1 cellular context compared by ENCODE assay signal in the genomic region with DNA sequence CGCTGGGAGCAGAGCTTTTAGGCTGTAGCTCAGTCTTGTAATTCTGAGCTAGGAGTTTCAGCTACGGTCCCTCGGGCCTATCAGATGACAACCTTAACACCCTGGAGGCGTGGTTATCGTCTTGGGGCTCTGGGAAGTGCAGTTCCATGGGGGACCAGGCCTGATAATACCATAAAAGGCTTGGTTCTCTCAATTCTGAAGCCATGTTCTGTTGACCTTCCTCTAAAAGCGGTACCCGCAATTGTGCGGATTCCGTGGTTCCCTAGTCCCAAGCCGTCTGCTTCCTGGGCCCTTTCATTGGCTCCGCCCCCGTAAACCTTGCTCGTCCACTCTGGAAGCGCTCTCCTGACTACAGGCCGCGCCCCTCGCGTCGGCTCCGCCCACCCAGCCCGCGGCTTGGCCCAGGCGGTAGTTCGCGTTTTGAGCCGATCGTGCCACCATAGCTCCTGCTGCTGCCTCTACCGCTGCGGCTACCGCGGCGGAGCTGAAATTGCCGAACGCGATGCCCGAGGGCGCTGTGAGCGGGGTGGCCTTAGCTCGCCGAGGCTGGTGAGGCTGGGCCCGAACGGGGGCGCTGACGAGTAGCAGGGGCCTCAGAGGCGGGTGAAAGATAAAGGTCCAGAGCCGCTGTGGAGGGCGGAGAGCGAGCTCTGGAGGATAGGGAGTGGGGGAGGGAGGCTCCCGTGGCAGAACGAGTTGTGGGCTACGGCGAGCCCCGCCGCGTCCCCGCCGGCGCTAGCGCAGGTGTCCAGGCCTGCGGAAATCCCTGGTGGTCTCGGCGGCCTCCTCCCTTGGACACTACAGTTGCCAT.
TF ChIP-seq lines count a peak whose summit lies in the region.

A gene with protein sequence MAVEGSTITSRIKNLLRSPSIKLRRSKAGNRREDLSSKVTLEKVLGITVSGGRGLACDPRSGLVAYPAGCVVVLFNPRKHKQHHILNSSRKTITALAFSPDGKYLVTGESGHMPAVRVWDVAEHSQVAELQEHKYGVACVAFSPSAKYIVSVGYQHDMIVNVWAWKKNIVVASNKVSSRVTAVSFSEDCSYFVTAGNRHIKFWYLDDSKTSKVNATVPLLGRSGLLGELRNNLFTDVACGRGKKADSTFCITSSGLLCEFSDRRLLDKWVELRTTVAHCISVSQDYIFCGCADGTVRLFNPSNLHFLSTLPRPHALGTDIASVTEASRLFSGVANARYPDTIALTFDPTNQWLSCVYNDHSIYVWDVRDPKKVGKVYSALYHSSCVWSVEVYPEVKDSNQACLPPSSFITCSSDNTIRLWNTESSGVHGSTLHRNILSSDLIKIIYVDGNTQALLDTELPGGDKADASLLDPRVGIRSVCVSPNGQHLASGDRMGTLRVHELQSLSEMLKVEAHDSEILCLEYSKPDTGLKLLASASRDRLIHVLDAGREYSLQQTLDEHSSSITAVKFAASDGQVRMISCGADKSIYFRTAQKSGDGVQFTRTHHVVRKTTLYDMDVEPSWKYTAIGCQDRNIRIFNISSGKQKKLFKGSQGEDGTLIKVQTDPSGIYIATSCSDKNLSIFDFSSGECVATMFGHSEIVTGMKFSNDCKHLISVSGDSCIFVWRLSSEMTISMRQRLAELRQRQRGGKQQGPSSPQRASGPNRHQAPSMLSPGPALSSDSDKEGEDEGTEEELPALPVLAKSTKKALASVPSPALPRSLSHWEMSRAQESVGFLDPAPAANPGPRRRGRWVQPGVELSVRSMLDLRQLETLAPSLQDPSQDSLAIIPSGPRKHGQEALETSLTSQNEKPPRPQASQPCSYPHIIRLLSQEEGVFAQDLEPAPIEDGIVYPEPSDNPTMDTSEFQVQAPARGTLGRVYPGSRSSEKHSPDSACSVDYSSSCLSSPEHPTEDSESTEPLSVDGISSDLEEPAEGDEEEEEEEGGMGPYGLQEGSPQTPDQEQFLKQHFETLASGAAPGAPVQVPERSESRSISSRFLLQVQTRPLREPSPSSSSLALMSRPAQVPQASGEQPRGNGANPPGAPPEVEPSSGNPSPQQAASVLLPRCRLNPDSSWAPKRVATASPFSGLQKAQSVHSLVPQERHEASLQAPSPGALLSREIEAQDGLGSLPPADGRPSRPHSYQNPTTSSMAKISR (N-terminal part only) (plus strand): TSS at position 423 of the 811 bp plus-strand sequence. CDS start 792 bp downstream, outside the sequence.

TF ChIP-seq in HepG2, 621 proteins besides CTCF, POLR2A, EP300 and RAD21 (continued from another document and continues in another):
- TF ChIP-seq STAT5B (CRISPR knock-in tag; IDR thresholded peaks at IDR 0.05) (no peak), KAT7 (CRISPR knock-in tag; IDR thresholded peaks at IDR 0.05; ENCODE audit: borderline replicate concordance) (no peak; the same call in 1 of the 2 replicates), STAG1 (CRISPR knock-in tag; IDR thresholded peaks at IDR 0.05) (peak; percentile 77), ZBTB20 (CRISPR knock-in tag; IDR thresholded peaks at IDR 0.05; ENCODE audit: borderline replicate concordance, low read depth) (peak; percentile 91; the same call in 1 of the 2 replicates), SMARCC2 (IDR thresholded peaks at IDR 0.05) (no peak), NCOA5 (CRISPR knock-in tag; IDR thresholded peaks at IDR 0.05) (no peak), PHF8 (CRISPR knock-in tag; IDR thresholded peaks at IDR 0.05) (peak; percentile 77), ZNF841 (CRISPR knock-in tag; IDR thresholded peaks at IDR 0.05; ENCODE audit: borderline replicate concordance) (no peak), ZNF350 (CRISPR knock-in tag; IDR thresholded peaks at IDR 0.05; ENCODE audit: borderline replicate concordance, low read depth) (peak; percentile 97), ADNP (CRISPR knock-in tag; IDR thresholded peaks at IDR 0.05) (no peak), ETV6 (CRISPR knock-in tag; conservative IDR thresholded peaks at IDR 0.05) (no peak), MAFK (conservative IDR thresholded peaks at IDR 0.05 in 1 of 2, IDR thresholded peaks at IDR 0.05 in 1 of 2; ENCODE audit: low read length in 2 of 2) (no peak), CBX1 (IDR thresholded peaks at IDR 0.05; ENCODE audit: low read depth) (peak; percentile 98), SP1 (IDR thresholded peaks at IDR 0.05) (0 out of 2 replicates have a peak, but pooled peaks have one; percentile 55), SP1 (CRISPR knock-in tag; IDR thresholded peaks at IDR 0.05) (peak; percentile 97), KDM2A (CRISPR knock-in tag; IDR thresholded peaks at IDR 0.05; ENCODE audit: borderline replicate concordance, low read depth) (peak; percentile 99), SUZ12 (IDR thresholded peaks at IDR 0.05; ENCODE audit: low read depth, low read length) (no peak), ZNF569 (CRISPR knock-in tag; IDR thresholded peaks at IDR 0.05; ENCODE audit: borderline replicate concordance) (0 out of 2 replicates have a peak, but pooled peaks have one; percentile 34), XRCC5 (optimal IDR thresholded peaks at IDR 0.05; ENCODE audit: low read length) (peak; percentile 97), EHMT2 (IDR thresholded peaks at IDR 0.05; ENCODE audit: borderline replicate concordance, low read depth, low read length) (no peak), TRIM24 (CRISPR knock-in tag; IDR thresholded peaks at IDR 0.05) (no peak), HES4 (CRISPR knock-in tag; IDR thresholded peaks at IDR 0.05; ENCODE audit: borderline replicate concordance) (peak; percentile 14; the same call in 1 of the 2 replicates), ZNF607 (CRISPR knock-in tag; IDR thresholded peaks at IDR 0.05; ENCODE audit: borderline replicate concordance) (peak; percentile 94; the same call in 1 of the 2 replicates), TSC22D2 (CRISPR knock-in tag; IDR thresholded peaks at IDR 0.05; ENCODE audit: borderline replicate concordance) (peak; percentile 89; the same call in 1 of the 2 replicates), MXI1 (IDR thresholded peaks at IDR 0.05; ENCODE audit: borderline replicate concordance, low read depth, low read length) (peak; percentile 75; the same call in 2 of the 3 replicates), HMG20A (CRISPR knock-in tag; IDR thresholded peaks at IDR 0.05; ENCODE audit: borderline replicate concordance) (no peak; the same call in 1 of the 2 replicates), NFE2L1 (CRISPR knock-in tag; IDR thresholded peaks at IDR 0.05; ENCODE audit: borderline replicate concordance) (no peak), MZF1 (CRISPR knock-in tag; IDR thresholded peaks at IDR 0.05; ENCODE audit: borderline replicate concordance) (peak; percentile 95; the same call in 1 of the 2 replicates), FOXP1 (IDR thresholded peaks at IDR 0.05) (no peak), FOXP1 (CRISPR knock-in tag; IDR thresholded peaks at IDR 0.05) (no peak), CENPT (CRISPR knock-in tag; IDR thresholded peaks at IDR 0.05; ENCODE audit: low read depth) (no peak), ZNF230 (CRISPR knock-in tag; IDR thresholded peaks at IDR 0.05) (peak; percentile 56; the same call in 1 of the 2 replicates), ZNF564 (CRISPR knock-in tag; IDR thresholded peaks at IDR 0.05) (no peak), ZNF878 (CRISPR knock-in tag; IDR thresholded peaks at IDR 0.05) (0 out of 2 replicates have a peak, but pooled peaks have one; percentile 69), TAF15 (IDR thresholded peaks at IDR 0.05; ENCODE audit: low read depth, low read length, poor library complexity, severe bottlenecking) (no peak), ZNF572 (CRISPR knock-in tag; IDR thresholded peaks at IDR 0.05) (peak; percentile 85; the same call in 1 of the 2 replicates), THAP11 (CRISPR knock-in tag; IDR thresholded peaks at IDR 0.05) (peak; percentile 89)
- TF ChIP-seq, protein P1, sequence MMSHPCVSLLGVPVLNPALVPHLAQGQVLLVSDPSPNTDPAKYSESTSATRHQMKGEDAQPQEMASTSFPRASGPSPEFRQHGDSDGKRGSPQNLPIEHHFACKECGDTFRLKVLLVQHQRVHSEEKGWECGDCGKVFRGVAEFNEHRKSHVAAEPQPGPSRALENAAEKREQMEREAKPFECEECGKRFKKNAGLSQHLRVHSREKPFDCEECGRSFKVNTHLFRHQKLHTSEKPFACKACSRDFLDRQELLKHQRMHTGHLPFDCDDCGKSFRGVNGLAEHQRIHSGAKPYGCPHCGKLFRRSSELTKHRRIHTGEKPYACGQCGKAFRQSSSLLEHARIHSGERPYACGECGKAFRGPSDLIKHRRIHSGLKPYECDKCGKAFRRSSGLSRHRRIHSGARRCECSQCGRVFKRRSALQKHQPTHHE (CRISPR knock-in tag; IDR thresholded peaks at IDR 0.05; ENCODE audit: borderline replicate concordance) = peak; percentile 87; the same call in 1 of the 2 replicates
- TF ChIP-seq, protein P2, sequence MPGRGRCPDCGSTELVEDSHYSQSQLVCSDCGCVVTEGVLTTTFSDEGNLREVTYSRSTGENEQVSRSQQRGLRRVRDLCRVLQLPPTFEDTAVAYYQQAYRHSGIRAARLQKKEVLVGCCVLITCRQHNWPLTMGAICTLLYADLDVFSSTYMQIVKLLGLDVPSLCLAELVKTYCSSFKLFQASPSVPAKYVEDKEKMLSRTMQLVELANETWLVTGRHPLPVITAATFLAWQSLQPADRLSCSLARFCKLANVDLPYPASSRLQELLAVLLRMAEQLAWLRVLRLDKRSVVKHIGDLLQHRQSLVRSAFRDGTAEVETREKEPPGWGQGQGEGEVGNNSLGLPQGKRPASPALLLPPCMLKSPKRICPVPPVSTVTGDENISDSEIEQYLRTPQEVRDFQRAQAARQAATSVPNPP (CRISPR knock-in tag; IDR thresholded peaks at IDR 0.05) = peak; percentile 97
- TF ChIP-seq, protein P3, sequence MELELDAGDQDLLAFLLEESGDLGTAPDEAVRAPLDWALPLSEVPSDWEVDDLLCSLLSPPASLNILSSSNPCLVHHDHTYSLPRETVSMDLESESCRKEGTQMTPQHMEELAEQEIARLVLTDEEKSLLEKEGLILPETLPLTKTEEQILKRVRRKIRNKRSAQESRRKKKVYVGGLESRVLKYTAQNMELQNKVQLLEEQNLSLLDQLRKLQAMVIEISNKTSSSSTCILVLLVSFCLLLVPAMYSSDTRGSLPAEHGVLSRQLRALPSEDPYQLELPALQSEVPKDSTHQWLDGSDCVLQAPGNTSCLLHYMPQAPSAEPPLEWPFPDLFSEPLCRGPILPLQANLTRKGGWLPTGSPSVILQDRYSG (CRISPR knock-in tag; IDR thresholded peaks at IDR 0.05) = peak; percentile 57; the same call in 1 of the 2 replicates
- TF ChIP-seq, protein P4, sequence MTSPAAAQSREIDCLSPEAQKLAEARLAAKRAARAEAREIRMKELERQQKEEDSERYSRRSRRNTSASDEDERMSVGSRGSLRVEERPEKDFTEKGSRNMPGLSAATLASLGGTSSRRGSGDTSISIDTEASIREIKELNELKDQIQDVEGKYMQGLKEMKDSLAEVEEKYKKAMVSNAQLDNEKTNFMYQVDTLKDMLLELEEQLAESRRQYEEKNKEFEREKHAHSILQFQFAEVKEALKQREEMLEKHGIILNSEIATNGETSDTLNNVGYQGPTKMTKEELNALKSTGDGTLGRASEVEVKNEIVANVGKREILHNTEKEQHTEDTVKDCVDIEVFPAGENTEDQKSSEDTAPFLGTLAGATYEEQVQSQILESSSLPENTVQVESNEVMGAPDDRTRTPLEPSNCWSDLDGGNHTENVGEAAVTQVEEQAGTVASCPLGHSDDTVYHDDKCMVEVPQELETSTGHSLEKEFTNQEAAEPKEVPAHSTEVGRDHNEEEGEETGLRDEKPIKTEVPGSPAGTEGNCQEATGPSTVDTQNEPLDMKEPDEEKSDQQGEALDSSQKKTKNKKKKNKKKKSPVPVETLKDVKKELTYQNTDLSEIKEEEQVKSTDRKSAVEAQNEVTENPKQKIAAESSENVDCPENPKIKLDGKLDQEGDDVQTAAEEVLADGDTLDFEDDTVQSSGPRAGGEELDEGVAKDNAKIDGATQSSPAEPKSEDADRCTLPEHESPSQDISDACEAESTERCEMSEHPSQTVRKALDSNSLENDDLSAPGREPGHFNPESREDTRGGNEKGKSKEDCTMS (CRISPR knock-in tag; conservative IDR thresholded peaks at IDR 0.05) = no peak
- TF ChIP-seq, protein P5, sequence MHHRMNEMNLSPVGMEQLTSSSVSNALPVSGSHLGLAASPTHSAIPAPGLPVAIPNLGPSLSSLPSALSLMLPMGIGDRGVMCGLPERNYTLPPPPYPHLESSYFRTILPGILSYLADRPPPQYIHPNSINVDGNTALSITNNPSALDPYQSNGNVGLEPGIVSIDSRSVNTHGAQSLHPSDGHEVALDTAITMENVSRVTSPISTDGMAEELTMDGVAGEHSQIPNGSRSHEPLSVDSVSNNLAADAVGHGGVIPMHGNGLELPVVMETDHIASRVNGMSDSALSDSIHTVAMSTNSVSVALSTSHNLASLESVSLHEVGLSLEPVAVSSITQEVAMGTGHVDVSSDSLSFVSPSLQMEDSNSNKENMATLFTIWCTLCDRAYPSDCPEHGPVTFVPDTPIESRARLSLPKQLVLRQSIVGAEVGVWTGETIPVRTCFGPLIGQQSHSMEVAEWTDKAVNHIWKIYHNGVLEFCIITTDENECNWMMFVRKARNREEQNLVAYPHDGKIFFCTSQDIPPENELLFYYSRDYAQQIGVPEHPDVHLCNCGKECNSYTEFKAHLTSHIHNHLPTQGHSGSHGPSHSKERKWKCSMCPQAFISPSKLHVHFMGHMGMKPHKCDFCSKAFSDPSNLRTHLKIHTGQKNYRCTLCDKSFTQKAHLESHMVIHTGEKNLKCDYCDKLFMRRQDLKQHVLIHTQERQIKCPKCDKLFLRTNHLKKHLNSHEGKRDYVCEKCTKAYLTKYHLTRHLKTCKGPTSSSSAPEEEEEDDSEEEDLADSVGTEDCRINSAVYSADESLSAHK (CRISPR knock-in tag; IDR thresholded peaks at IDR 0.05; ENCODE audit: borderline replicate concordance) = no peak
- TF ChIP-seq, protein P6, sequence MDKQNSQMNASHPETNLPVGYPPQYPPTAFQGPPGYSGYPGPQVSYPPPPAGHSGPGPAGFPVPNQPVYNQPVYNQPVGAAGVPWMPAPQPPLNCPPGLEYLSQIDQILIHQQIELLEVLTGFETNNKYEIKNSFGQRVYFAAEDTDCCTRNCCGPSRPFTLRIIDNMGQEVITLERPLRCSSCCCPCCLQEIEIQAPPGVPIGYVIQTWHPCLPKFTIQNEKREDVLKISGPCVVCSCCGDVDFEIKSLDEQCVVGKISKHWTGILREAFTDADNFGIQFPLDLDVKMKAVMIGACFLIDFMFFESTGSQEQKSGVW (CRISPR knock-in tag; IDR thresholded peaks at IDR 0.05; ENCODE audit: borderline replicate concordance) = no peak
- TF ChIP-seq, protein P7, sequence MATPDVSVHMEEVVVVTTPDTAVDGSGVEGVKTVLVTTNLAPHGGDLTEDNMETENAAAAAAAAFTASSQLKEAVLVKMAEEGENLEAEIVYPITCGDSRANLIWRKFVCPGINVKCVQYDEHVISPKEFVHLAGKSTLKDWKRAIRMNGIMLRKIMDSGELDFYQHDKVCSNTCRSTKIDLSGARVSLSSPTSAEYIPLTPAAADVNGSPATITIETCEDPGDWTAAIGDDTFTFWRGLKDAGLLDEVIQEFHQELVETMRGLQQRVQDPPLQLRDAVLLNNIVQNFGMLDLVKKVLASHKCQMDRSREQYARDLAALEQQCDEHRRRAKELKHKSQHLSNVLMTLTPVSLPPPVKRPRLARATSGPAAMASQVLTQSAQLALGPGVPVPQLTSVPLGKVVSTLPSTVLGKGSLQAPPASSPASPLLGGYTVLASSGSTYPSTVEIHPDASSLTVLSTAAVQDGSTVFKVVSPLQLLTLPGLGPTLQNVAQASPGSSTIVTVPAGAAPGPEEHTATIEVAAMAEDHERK (CRISPR knock-in tag; IDR thresholded peaks at IDR 0.05; ENCODE audit: low read depth) = no peak
- TF ChIP-seq, protein P8, sequence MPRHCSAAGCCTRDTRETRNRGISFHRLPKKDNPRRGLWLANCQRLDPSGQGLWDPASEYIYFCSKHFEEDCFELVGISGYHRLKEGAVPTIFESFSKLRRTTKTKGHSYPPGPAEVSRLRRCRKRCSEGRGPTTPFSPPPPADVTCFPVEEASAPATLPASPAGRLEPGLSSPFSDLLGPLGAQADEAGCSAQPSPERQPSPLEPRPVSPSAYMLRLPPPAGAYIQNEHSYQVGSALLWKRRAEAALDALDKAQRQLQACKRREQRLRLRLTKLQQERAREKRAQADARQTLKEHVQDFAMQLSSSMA (CRISPR knock-in tag; IDR thresholded peaks at IDR 0.05) = peak; percentile 80; the same call in 1 of the 2 replicates
